1 cellular context compared by ENCODE assay signal in genomic region chr7:34133983-34134782, GRCh38.
TF ChIP-seq lines count a peak whose summit lies in the region.

No MANE protein-coding gene starts in this region.

TF ChIP-seq in SK-N-SH treated with all-trans-retinoic acid at 6 μM for 48 hours, 23 proteins besides CTCF, POLR2A, EP300 and RAD21 (continued from another document):
- TF ChIP-seq POU6F1 (CRISPR knock-in tag; IDR thresholded peaks at IDR 0.05; ENCODE audit: borderline replicate concordance, low read depth): no peak
- TF ChIP-seq GLIS3 (CRISPR knock-in tag; IDR thresholded peaks at IDR 0.05): no peak
- TF ChIP-seq ZNF70 (CRISPR knock-in tag; IDR thresholded peaks at IDR 0.05): no peak
TF ChIP-seq in SK-N-SH treated with all-trans-retinoic acid at 6 μM for 48 hours: peak in this region for 0.
